24 cellular contexts compared by ENCODE assay signal in genomic region chr3:177529716-177530335, GRCh38.
A peak's percentile ranks its signal among the peaks of the same experiment; 100 is the strongest.
DNase-seq lines count a peak whose midpoint lies in the region; ATAC-seq and TF ChIP-seq lines count a peak whose summit lies in the region.
"Had no signal": no experiment of that assay in that cellular context is flagged by ENCODE, and none has a peak within 500 bp of the region (broad histone marks: within the 10 kb centered on the region; RNA-seq: fewer than 3 reads in every experiment).

No MANE protein-coding gene starts in this region.

- peaks cover 3% of the 10 kb centered on the region for H3K36me3 Mint-ChIP-seq in WTC11

- H3K4me1 ChIP-seq in right atrium auricular region (peaks cover 0 to 7% of the 10 kb centered on the region in 2 donors), esophagus muscularis mucosa (peaks cover 8 to 26% (median 14%) of the 10 kb centered on the region in 4 donors), tibial nerve (peaks cover 0 to 22% (median 9%) of the 10 kb centered on the region in 4 donors)
- H3K4me1 ChIP-seq: uterus had no signal

- CTCF ChIA-PET in WTC11 (lab: Charles Lee), result interaction anchor here (0.8 kb wide), 1 partner anchor 9 kb away, joined by 3 read pairs; no protein-coding TSS in a partner anchor

- H3K4me3 ChIP-seq in right atrium auricular region, result no peak overlapping the region
- H3K4me3 ChIP-seq in esophagus muscularis mucosa, result no peak overlapping the region
- no peak overlapping the region for H3K4me3 ChIP-seq in tibial nerve
- H3K4me3 ChIP-seq: adrenal gland; BLaER1 treated with 17β-estradiol and CSF1 and Interleukin-3, amounts not matched to agents 10 nM and 100 nM; lower lobe of right lung; uterus had no signal

- H3K27ac ChIP-seq in right atrium auricular region, result no peak overlapping the region
- peak overlapping the region; percentile 20 to 44 (median 32) for H3K27ac ChIP-seq in esophagus muscularis mucosa (replicated peaks in 1 of 4)
- peak overlapping the region in 3 of 4 donors; percentile 7 to 73 (median 47) for H3K27ac ChIP-seq in tibial nerve
- H3K27ac ChIP-seq: adrenal gland; BLaER1 treated with 17β-estradiol and CSF1 and Interleukin-3, amounts not matched to agents 10 nM and 100 nM; lower lobe of right lung; uterus had no signal

- H3K27me3 Mint-ChIP-seq in WTC11 (ENCODE audit: low read depth), result no peaks in the 10 kb centered on the region
- H3K27me3 Mint-ChIP-seq: activated CD4-positive, alpha-beta T cell treated with anti-CD3 and anti-CD28 coated beads, Interleukin-2, amount 10 ng/mL, durations not matched to agents 24 days and 14 days; IgD-negative memory B cell had no signal

- DNase-seq in Right ventricle myocardium inferior (ENCODE audit: missing footprints), result no peak
- no peak for DNase-seq in right atrium auricular region (ENCODE audit: low spot score)
- DNase-seq in esophagus muscularis mucosa (ENCODE audit: extremely low spot score), result no peak
- DNase-seq in iris pigment epithelial cell (ENCODE audit: low read depth), result peak; percentile 61
- no peak for DNase-seq in tibial nerve (ENCODE audit: low spot score in 2 of 2)
- DNase-seq in stimulated activated CD4-positive, alpha-beta T cell treated with anti-CD3 and anti-CD28 coated beads, Interleukin-2, amount 100 ng/mL, for 48 hours, result no peak
- DNase-seq in WTC11 (ENCODE audit: low spot score), result no peak
- DNase-seq in activated CD4-positive, alpha-beta T cell treated with anti-CD3 and anti-CD28 coated beads for 1 hour, result no peak
- DNase-seq: activated CD4-positive, alpha-beta T cell treated with anti-CD3 and anti-CD28 coated beads, Interleukin-2, amount 10 ng/mL, durations not matched to agents 24 days and 14 days; activated gamma-delta T cell; adrenal gland; effector memory CD4-positive, alpha-beta T cell; EL; HFFc6; hippocampal formation; lower lobe of right lung; NCI-H1417 treated with DMSO at 0.1 percent for 48 hours; NCI-H524 treated with DMSO at 0.1 percent for 48 hours; stimulated activated CD4-positive, alpha-beta T cell treated with anti-CD3 and anti-CD28 coated beads, Interleukin-12 subunit alpha, Interleukin-12 subunit beta, amount 100 ng/mL, for 4 hours; stimulated activated CD8-positive, alpha-beta memory T cell treated with anti-CD3 and anti-CD28 coated beads, Interleukin-4, amount 100 ng/mL, for 48 hours; uterus had no signal

- TF ChIP-seq EP300 in esophagus muscularis mucosa (IDR thresholded peaks at IDR 0.05), result no peak
- no peak for TF ChIP-seq EP300 in tibial nerve (IDR thresholded peaks at IDR 0.05)

- intact Hi-C loops in Right ventricle myocardium inferior (cut with DNase I) (no loop called here), esophagus muscularis mucosa (cut with DNase I) (no loop called here)

- H3K27ac Mint-ChIP-seq in WTC11, result no peak overlapping the region
- H3K27ac Mint-ChIP-seq: activated CD4-positive, alpha-beta T cell treated with anti-CD3 and anti-CD28 coated beads, Interleukin-2, amount 10 ng/mL, durations not matched to agents 24 days and 14 days; HFFc6 had no signal

- H3K9me3 Mint-ChIP-seq in WTC11, result peaks cover 8% of the 10 kb centered on the region
- H3K9me3 Mint-ChIP-seq: HFFc6 had no signal

- H3K9me3 ChIP-seq in right atrium auricular region (no peaks in the 10 kb centered on the region), esophagus muscularis mucosa (no peaks in the 10 kb centered on the region), tibial nerve (no peaks in the 10 kb centered on the region)
- H3K9me3 ChIP-seq: adrenal gland, lower lobe of right lung, uterus had no signal

- H3K27me3 ChIP-seq in right atrium auricular region (no peaks in the 10 kb centered on the region), esophagus muscularis mucosa (no peaks in the 10 kb centered on the region), tibial nerve (no peaks in the 10 kb centered on the region)
- H3K27me3 ChIP-seq: adrenal gland; BLaER1 treated with 17β-estradiol and CSF1 and Interleukin-3, amounts not matched to agents 10 nM and 100 nM; uterus had no signal

- H3K4me3 Mint-ChIP-seq in WTC11, result no peak overlapping the region
- H3K4me3 Mint-ChIP-seq: activated CD4-positive, alpha-beta T cell treated with anti-CD3 and anti-CD28 coated beads, Interleukin-2, amount 10 ng/mL, durations not matched to agents 24 days and 14 days; HFFc6 had no signal

- peak; percentile 73 for ATAC-seq in Right ventricle myocardium inferior
- ATAC-seq in WTC11, result no peak
- ATAC-seq: esophagus mucosa, lower lobe of right lung had no signal

- H3K4me1 Mint-ChIP-seq in WTC11, result peaks cover 11% of the 10 kb centered on the region

- TF ChIP-seq CTCF in right atrium auricular region (IDR thresholded peaks at IDR 0.05), result no peak
- no peak for TF ChIP-seq CTCF in esophagus muscularis mucosa (IDR thresholded peaks at IDR 0.05)
- TF ChIP-seq CTCF in tibial nerve (IDR thresholded peaks at IDR 0.05), result no peak
- no peak for TF ChIP-seq CTCF in WTC11 (IDR thresholded peaks at IDR 0.05)

- no peak for TF ChIP-seq POLR2A in esophagus muscularis mucosa (IDR thresholded peaks at IDR 0.05; ENCODE audit: low read depth)
- no peak for TF ChIP-seq POLR2A in tibial nerve (IDR thresholded peaks at IDR 0.05)

- H3K36me3 ChIP-seq in right atrium auricular region (no peaks in the 10 kb centered on the region), esophagus muscularis mucosa (no peaks in the 10 kb centered on the region), tibial nerve (no peaks in the 10 kb centered on the region)
- H3K36me3 ChIP-seq: adrenal gland; BLaER1 treated with 17β-estradiol and CSF1 and Interleukin-3, amounts not matched to agents 10 nM and 100 nM; lower lobe of right lung; uterus had no signal

- POLR2A ChIA-PET in WTC11 (lab: Charles Lee), result no interaction called here

- WGBS in esophagus muscularis mucosa, result 76% methylated on average over 5 of the region's 5 CpGs
- whole genome bisulfite sequencing in tibial nerve, 2 donors, result 56 to 80% methylated on average over 5 of the region's 5 CpGs

TF ChIP-seq in WTC11, 78 proteins besides CTCF, POLR2A, EP300 and RAD21 (continues in another document):
- TF ChIP-seq, protein P1, sequence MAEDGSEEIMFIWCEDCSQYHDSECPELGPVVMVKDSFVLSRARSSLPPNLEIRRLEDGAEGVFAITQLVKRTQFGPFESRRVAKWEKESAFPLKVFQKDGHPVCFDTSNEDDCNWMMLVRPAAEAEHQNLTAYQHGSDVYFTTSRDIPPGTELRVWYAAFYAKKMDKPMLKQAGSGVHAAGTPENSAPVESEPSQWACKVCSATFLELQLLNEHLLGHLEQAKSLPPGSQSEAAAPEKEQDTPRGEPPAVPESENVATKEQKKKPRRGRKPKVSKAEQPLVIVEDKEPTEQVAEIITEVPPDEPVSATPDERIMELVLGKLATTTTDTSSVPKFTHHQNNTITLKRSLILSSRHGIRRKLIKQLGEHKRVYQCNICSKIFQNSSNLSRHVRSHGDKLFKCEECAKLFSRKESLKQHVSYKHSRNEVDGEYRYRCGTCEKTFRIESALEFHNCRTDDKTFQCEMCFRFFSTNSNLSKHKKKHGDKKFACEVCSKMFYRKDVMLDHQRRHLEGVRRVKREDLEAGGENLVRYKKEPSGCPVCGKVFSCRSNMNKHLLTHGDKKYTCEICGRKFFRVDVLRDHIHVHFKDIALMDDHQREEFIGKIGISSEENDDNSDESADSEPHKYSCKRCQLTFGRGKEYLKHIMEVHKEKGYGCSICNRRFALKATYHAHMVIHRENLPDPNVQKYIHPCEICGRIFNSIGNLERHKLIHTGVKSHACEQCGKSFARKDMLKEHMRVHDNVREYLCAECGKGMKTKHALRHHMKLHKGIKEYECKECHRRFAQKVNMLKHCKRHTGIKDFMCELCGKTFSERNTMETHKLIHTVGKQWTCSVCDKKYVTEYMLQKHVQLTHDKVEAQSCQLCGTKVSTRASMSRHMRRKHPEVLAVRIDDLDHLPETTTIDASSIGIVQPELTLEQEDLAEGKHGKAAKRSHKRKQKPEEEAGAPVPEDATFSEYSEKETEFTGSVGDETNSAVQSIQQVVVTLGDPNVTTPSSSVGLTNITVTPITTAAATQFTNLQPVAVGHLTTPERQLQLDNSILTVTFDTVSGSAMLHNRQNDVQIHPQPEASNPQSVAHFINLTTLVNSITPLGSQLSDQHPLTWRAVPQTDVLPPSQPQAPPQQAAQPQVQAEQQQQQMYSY (CRISPR knock-in tag; IDR thresholded peaks at IDR 0.05), result no peak
- TF ChIP-seq NFYB (CRISPR knock-in tag; conservative IDR thresholded peaks at IDR 0.05; ENCODE audit: low read depth) (no peak), NFE2L1 (CRISPR knock-in tag; IDR thresholded peaks at IDR 0.05) (no peak), MYBL2 (CRISPR knock-in tag; IDR thresholded peaks at IDR 0.05) (no peak), ZBTB21 (CRISPR knock-in tag; IDR thresholded peaks at IDR 0.05; ENCODE audit: borderline replicate concordance) (no peak), ZNF423 (CRISPR knock-in tag; IDR thresholded peaks at IDR 0.05) (no peak), RORB (CRISPR knock-in tag; IDR thresholded peaks at IDR 0.05) (no peak), SOX15 (CRISPR knock-in tag; IDR thresholded peaks at IDR 0.05) (no peak)
- TF ChIP-seq, protein P2, sequence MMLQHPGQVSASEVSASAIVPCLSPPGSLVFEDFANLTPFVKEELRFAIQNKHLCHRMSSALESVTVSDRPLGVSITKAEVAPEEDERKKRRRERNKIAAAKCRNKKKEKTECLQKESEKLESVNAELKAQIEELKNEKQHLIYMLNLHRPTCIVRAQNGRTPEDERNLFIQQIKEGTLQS (CRISPR knock-in tag; conservative IDR thresholded peaks at IDR 0.05), result no peak
- TF ChIP-seq, protein P3, sequence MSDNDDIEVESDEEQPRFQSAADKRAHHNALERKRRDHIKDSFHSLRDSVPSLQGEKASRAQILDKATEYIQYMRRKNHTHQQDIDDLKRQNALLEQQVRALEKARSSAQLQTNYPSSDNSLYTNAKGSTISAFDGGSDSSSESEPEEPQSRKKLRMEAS (CRISPR knock-in tag; IDR thresholded peaks at IDR 0.05), result no peak
- TF ChIP-seq, protein P4, sequence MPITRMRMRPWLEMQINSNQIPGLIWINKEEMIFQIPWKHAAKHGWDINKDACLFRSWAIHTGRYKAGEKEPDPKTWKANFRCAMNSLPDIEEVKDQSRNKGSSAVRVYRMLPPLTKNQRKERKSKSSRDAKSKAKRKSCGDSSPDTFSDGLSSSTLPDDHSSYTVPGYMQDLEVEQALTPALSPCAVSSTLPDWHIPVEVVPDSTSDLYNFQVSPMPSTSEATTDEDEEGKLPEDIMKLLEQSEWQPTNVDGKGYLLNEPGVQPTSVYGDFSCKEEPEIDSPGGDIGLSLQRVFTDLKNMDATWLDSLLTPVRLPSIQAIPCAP (CRISPR knock-in tag; IDR thresholded peaks at IDR 0.05), result no peak

Comparison
In these comparisons a context has a peak if more than half of its experiments do, and no peak if none do; other contexts are left out.
1. H3K27ac ChIP-seq: peak in esophagus muscularis mucosa (4 of 4) and tibial nerve (3 of 4); none in right atrium auricular region (0 of 2).